In the genomic region with DNA sequence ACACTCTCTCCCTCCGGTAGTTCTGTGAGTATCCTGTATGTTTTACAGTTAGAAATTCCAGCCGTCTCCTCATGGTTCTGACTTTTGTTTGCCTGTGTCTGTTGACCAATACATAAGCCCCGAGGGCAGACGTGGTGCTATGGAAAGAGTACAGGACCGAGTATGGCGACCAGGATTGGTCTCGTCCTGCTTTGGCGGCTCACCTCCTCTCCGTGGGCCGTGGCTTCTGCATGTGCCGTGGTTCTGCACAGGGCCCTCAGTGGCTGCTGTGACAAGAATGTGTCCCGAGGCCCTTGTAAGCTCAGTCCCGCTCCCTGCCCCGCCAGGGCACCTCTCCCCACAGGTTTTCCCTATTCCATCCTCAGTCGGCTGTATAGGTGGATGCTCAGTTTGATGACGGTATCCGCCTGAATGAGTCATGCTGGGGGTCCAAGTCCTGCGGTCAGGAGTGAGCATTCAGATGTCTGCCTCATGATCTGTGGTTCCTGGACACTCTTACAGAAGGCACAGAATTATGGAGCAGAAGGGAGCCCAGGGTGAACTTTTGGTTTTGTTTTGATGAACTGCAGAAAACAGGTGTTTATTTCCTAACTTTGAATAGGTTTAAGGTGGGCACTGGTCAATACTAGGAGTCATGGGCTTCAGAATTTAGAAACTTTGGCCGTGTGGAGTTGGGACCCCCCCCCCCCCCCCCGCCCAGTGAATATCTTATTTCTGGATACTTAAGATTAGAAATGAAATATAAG, we compare ENCODE assay signal across 8 cellular contexts. TPM values are rescaled to one million over a fixed set of nuclear protein-coding genes. Genes with fewer than 3 reads are reported as not detected.
DNase-seq lines count a peak whose midpoint lies in the region; ATAC-seq, FAIRE-seq and TF ChIP-seq lines count a peak whose summit lies in the region.

No MANE protein-coding gene starts in this region.

- FAIRE-seq in small intestine (lab: Jason Lieb, UNC), result no peak

- TF ChIP-seq CTCF in WERI-Rb-1 (IDR thresholded peaks at IDR 0.05; ENCODE audit: low read depth, low read length) (no peak), glutamatergic neuron (IDR thresholded peaks at IDR 0.05; ENCODE audit: partially characterized antibody, unreplicated experiment) (no peak)

- H3K4me3 ChIP-seq in WERI-Rb-1 (ENCODE audit: low read depth, low read length) (peak overlapping the region; percentile 79), small intestine (ENCODE audit: low read depth in 1 of 2, low read length in 2 of 2) (peak overlapping the region; percentile 27 to 99)

- H3K27me3 Mint-ChIP-seq in activated naive CD4-positive, alpha-beta T cell treated with anti-CD3 and anti-CD28 coated beads, Interleukin-2, amount 10 ng/mL, durations not matched to agents 7 days and 5 days, result peaks cover 13% of the 10 kb centered on the region
- peaks cover 13% of the 10 kb centered on the region for H3K27me3 Mint-ChIP-seq in glutamatergic neuron (ENCODE audit: unreplicated experiment)

- peaks cover 26% of the 10 kb centered on the region for H3K4me1 Mint-ChIP-seq in activated naive CD4-positive, alpha-beta T cell treated with anti-CD3 and anti-CD28 coated beads, Interleukin-2, amount 10 ng/mL, durations not matched to agents 7 days and 5 days
- H3K4me1 Mint-ChIP-seq in glutamatergic neuron (ENCODE audit: low read depth, unreplicated experiment), result peaks cover 22% of the 10 kb centered on the region

- peaks cover 28% of the 10 kb centered on the region for H3K36me3 ChIP-seq in WERI-Rb-1
- peaks cover 2 to 4% of the 10 kb centered on the region in 2 donors for H3K36me3 ChIP-seq in small intestine (ENCODE audit: control insufficient read depth in 2 of 2, insufficient read depth in 2 of 2, low read length in 2 of 2)

- no peak for DNase-seq in activated naive CD4-positive, alpha-beta T cell treated with anti-CD3 and anti-CD28 coated beads, Interleukin-2, amount 10 ng/mL, durations not matched to agents 7 days and 5 days
- no peak for DNase-seq in activated naive CD4-positive, alpha-beta T cell treated with Interleukin-2 at 50 U/mL for 16 hours
- DNase-seq in WERI-Rb-1, result no peak
- no peak for DNase-seq in glutamatergic neuron
- DNase-seq in small intestine, result peak; percentile 46
- no peak for DNase-seq in activated CD4-positive, alpha-beta T cell treated with anti-CD3 and anti-CD28 coated beads, Interleukin-2, amount 50 U/mL, for 48 hours

- WGBS in small intestine, 3 donors, result 15 to 36% (median 16%) methylated on average over 19 to 20 of the region's 20 CpGs

- peak overlapping the region; percentile 85 for H3K27ac Mint-ChIP-seq in activated naive CD4-positive, alpha-beta T cell treated with anti-CD3 and anti-CD28 coated beads, Interleukin-2, amount 10 ng/mL, durations not matched to agents 7 days and 5 days
- peak overlapping the region; percentile 65 for H3K27ac Mint-ChIP-seq in glutamatergic neuron (ENCODE audit: unreplicated experiment)

- H3K27ac ChIP-seq in WERI-Rb-1 (no peak overlapping the region), small intestine (ENCODE audit: low read depth in 1 of 2, low read length in 1 of 2) (no peak overlapping the region)

- H3K9me3 Mint-ChIP-seq in activated naive CD4-positive, alpha-beta T cell treated with anti-CD3 and anti-CD28 coated beads, Interleukin-2, amount 10 ng/mL, durations not matched to agents 7 days and 5 days, result no peaks in the 10 kb centered on the region
- peaks cover 13% of the 10 kb centered on the region for H3K9me3 Mint-ChIP-seq in glutamatergic neuron (ENCODE audit: unreplicated experiment)

- H3K27me3 ChIP-seq in WERI-Rb-1 (ENCODE audit: insufficient read depth, low read depth, severe bottlenecking) (no peaks in the 10 kb centered on the region), small intestine (ENCODE audit: control insufficient read depth in 2 of 2, insufficient read depth in 2 of 2, low read length in 2 of 2) (no peaks in the 10 kb centered on the region)

- CTCF ChIA-PET in activated naive CD4-positive, alpha-beta T cell treated with anti-CD3 and anti-CD28 coated beads, Interleukin-2, amount 10 ng/mL, durations not matched to agents 7 days and 5 days (lab: Charles Lee), result no interaction called here

- peak overlapping the region; percentile 79 for H3K4me3 Mint-ChIP-seq in activated naive CD4-positive, alpha-beta T cell treated with anti-CD3 and anti-CD28 coated beads, Interleukin-2, amount 10 ng/mL, durations not matched to agents 7 days and 5 days
- peak overlapping the region; percentile 91 for H3K4me3 Mint-ChIP-seq in glutamatergic neuron (ENCODE audit: unreplicated experiment)

- ATAC-seq in GM19328 (IDR thresholded peaks at IDR 0.05; ENCODE audit: unreplicated experiment) (no peak), GM18517 (IDR thresholded peaks at IDR 0.05; ENCODE audit: unreplicated experiment) (no peak)

- no peaks in the 10 kb centered on the region for H3K9me3 ChIP-seq in WERI-Rb-1 (ENCODE audit: severe bottlenecking)
- no peaks in the 10 kb centered on the region for H3K9me3 ChIP-seq in small intestine (ENCODE audit: control insufficient read depth, low read depth)

- peaks cover 0 to 8% of the 10 kb centered on the region in 2 donors for H3K4me1 ChIP-seq in small intestine (ENCODE audit: control insufficient read depth in 2 of 2, insufficient read depth in 1 of 2, low read depth in 1 of 2, low read length in 1 of 2)

- peaks cover 8% of the 10 kb centered on the region for H3K36me3 Mint-ChIP-seq in activated naive CD4-positive, alpha-beta T cell treated with anti-CD3 and anti-CD28 coated beads, Interleukin-2, amount 10 ng/mL, durations not matched to agents 7 days and 5 days
- H3K36me3 Mint-ChIP-seq in glutamatergic neuron (ENCODE audit: unreplicated experiment), result no peaks in the 10 kb centered on the region

RNA-seq across cellular contexts. Expression of gene ARFGAP1, which starts 1.2 kb away (rescaled TPM):
- total RNA-seq in glutamatergic neuron (ENCODE audit: unreplicated experiment), result 93.6 TPM
- polyA plus RNA-seq in small intestine, result 100 to 1,000 TPM in 1 of 3 donors, 10 to 100 TPM in 2; 75.8 to 117 (median 84.8) TPM

RNA-seq across cellular contexts. Expression of gene COL20A1, which starts 19.2 kb away (rescaled TPM):
- total RNA-seq in glutamatergic neuron (ENCODE audit: unreplicated experiment), result 2.1 TPM
- under 1 TPM in 1 of 3 donors, not detected in 2; 0.09 TPM for polyA plus RNA-seq in small intestine

RNA-seq across cellular contexts. Expression of gene NKAIN4, which starts 19.5 kb away (rescaled TPM):
- 183 TPM for total RNA-seq in glutamatergic neuron (ENCODE audit: unreplicated experiment)
- under 1 TPM in 1 of 3 donors, not detected in 2; 0.51 TPM for polyA plus RNA-seq in small intestine

RNA-seq across cellular contexts. Expression of gene BIRC7, which starts 38.1 kb away (rescaled TPM):
- total RNA-seq in glutamatergic neuron (ENCODE audit: unreplicated experiment), result not detected
- polyA plus RNA-seq in small intestine, result under 1 TPM in 1 of 3 donors, not detected in 2; 0.13 TPM

RNA-seq across cellular contexts. Expression of gene YTHDF1, which starts 57.9 kb away (rescaled TPM):
- total RNA-seq in glutamatergic neuron (ENCODE audit: unreplicated experiment), result 43.3 TPM
- 10 to 100 TPM; 20.3 to 23.3 (median 22.5) TPM for polyA plus RNA-seq in small intestine
